10 cellular contexts compared by ENCODE assay signal in genomic region chr2:28102455-28102874, GRCh38.
DNase-seq lines count a peak whose midpoint lies in the region; ATAC-seq and TF ChIP-seq lines count a peak whose summit lies in the region.
"Had no signal": no experiment of that assay in that cellular context is flagged by ENCODE, and none has a peak within 500 bp of the region (broad histone marks: within the 10 kb centered on the region; RNA-seq: fewer than 3 reads in every experiment).

No MANE protein-coding gene starts in this region.

- peaks cover 22% of the 10 kb centered on the region for H3K4me1 ChIP-seq in RWPE2 (ENCODE audit: insufficient read depth, poor library complexity, severe bottlenecking)
- H3K4me1 ChIP-seq: colonic mucosa had no signal

- H3K36me3 ChIP-seq in RWPE2 (ENCODE audit: low read depth): no peaks in the 10 kb centered on the region
- H3K36me3 ChIP-seq: colonic mucosa had no signal

- no peaks in the 10 kb centered on the region for H3K9me3 ChIP-seq in RWPE2 (ENCODE audit: severe bottlenecking)
- H3K9me3 ChIP-seq: colonic mucosa had no signal

- H3K27me3 ChIP-seq in RWPE2 (ENCODE audit: insufficient read depth, poor library complexity, severe bottlenecking): no peaks in the 10 kb centered on the region
- H3K27me3 ChIP-seq: colonic mucosa had no signal

- TF ChIP-seq CTCF in RWPE2 (IDR thresholded peaks at IDR 0.05; ENCODE audit: poor library complexity, severe bottlenecking) (no peak), GM13976 (IDR thresholded peaks at IDR 0.05; ENCODE audit: borderline replicate concordance, control extremely low read depth, extremely low read depth, insufficient read depth, missing control alignments) (no peak)

- peak; percentile 53 for DNase-seq in DMS 273 treated with DMSO at 0.1 percent for 48 hours (lab: John Stamatoyannopoulos, UW)
- DNase-seq in RWPE2 (ENCODE audit: low spot score): no peak
- DNase-seq in fibroblast of the conjunctiva (ENCODE audit: low read depth): peak; percentile 51
- peak; percentile 45 for DNase-seq in renal cortical epithelial cell (ENCODE audit: low read depth)
- no peak for DNase-seq in activated CD4-positive, alpha-beta T cell treated with anti-CD3 and anti-CD28 coated beads for 1 hour
- no peak for DNase-seq in GM13976 (ENCODE audit: low spot score)
- DNase-seq in germinal center (ENCODE audit: low spot score): no peak
- DNase-seq: colonic mucosa had no signal

- in situ Hi-C loops in GM13976 (cut with MboI; ENCODE audit: low sequenced_read_pairs, unreplicated experiment): no loop called here

- ATAC-seq in RWPE2 (ENCODE audit: low read depth): no peak
- no peak for ATAC-seq in HG02798 (IDR thresholded peaks at IDR 0.05; ENCODE audit: poor library complexity, unreplicated experiment)

- H3K4me3 ChIP-seq in RWPE2 (ENCODE audit: severe bottlenecking): no peak overlapping the region
- H3K4me3 ChIP-seq: colonic mucosa had no signal

- H3K27ac ChIP-seq in RWPE2 (ENCODE audit: poor library complexity, severe bottlenecking): peak overlapping the region; percentile 10
- H3K27ac ChIP-seq: colonic mucosa, RWPE1 had no signal

Comparison
In these comparisons a context has a peak if more than half of its experiments do, and no peak if none do; other contexts are left out.
1. DNase-seq: peak in DMS 273 treated with DMSO at 0.1 percent for 48 hours (single experiment), fibroblast of the conjunctiva (single experiment) and renal cortical epithelial cell (single experiment); none in RWPE2 (single experiment), activated CD4-positive, alpha-beta T cell treated with anti-CD3 and anti-CD28 coated beads for 1 hour (single experiment), GM13976 (single experiment) and germinal center (single experiment).